In genomic region chr1:195960580-195960979, GRCh38 we compare ENCODE assay signal across 1 cellular context.
TF ChIP-seq lines count a peak whose summit lies in the region.

No MANE protein-coding gene starts in this region.

TF ChIP-seq in WTC11, 78 proteins besides CTCF, POLR2A, EP300 and RAD21 (continued from another document):
- TF ChIP-seq RELA (CRISPR knock-in tag; IDR thresholded peaks at IDR 0.05; ENCODE audit: borderline replicate concordance): no peak
- TF ChIP-seq MAX (CRISPR knock-in tag; IDR thresholded peaks at IDR 0.05): no peak
- TF ChIP-seq FOXP1 (CRISPR knock-in tag; IDR thresholded peaks at IDR 0.05; ENCODE audit: borderline replicate concordance): no peak
- no peak for TF ChIP-seq HMGA2 (CRISPR knock-in tag; IDR thresholded peaks at IDR 0.05)
- no peak for TF ChIP-seq CREB1 (CRISPR knock-in tag; IDR thresholded peaks at IDR 0.05)
- TF ChIP-seq IRF2 (CRISPR knock-in tag; IDR thresholded peaks at IDR 0.05; ENCODE audit: borderline replicate concordance, low read depth): no peak
- no peak for TF ChIP-seq ZNF219 (CRISPR knock-in tag; IDR thresholded peaks at IDR 0.05; ENCODE audit: borderline replicate concordance)
- no peak for TF ChIP-seq E2F1 (CRISPR knock-in tag; IDR thresholded peaks at IDR 0.05)
